In genomic region chr16:46896314-46896968, GRCh38 we compare ENCODE assay signal across 1 cellular context.
TF ChIP-seq lines count a peak whose summit lies in the region.

No MANE protein-coding gene starts in this region.

TF ChIP-seq in HepG2, 621 proteins besides CTCF, POLR2A, EP300 and RAD21 (continued from another document and continues in another):
- TF ChIP-seq ZBTB40 (IDR thresholded peaks at IDR 0.05): no peak
- no peak for TF ChIP-seq ZBTB40 (CRISPR knock-in tag; IDR thresholded peaks at IDR 0.05)
- no peak for TF ChIP-seq FOSL2 (CRISPR knock-in tag; IDR thresholded peaks at IDR 0.05)
- no peak for TF ChIP-seq ZNF530 (CRISPR knock-in tag; IDR thresholded peaks at IDR 0.05; ENCODE audit: low read depth)
- no peak for TF ChIP-seq SOX5 (CRISPR knock-in tag; IDR thresholded peaks at IDR 0.05; ENCODE audit: borderline replicate concordance)
- TF ChIP-seq ZNF383 (CRISPR knock-in tag; IDR thresholded peaks at IDR 0.05; ENCODE audit: borderline replicate concordance): no peak
- TF ChIP-seq ZKSCAN1 (IDR thresholded peaks at IDR 0.05; ENCODE audit: low read length): no peak
- TF ChIP-seq ZNF704 (CRISPR knock-in tag; IDR thresholded peaks at IDR 0.05; ENCODE audit: borderline replicate concordance): 0 out of 2 replicates have a peak, but pooled peaks have one; percentile 36
- 0 out of 2 replicates have a peak, but pooled peaks have one; percentile 3 for TF ChIP-seq RERE (CRISPR knock-in tag; IDR thresholded peaks at IDR 0.05; ENCODE audit: low read depth)
- TF ChIP-seq ZNF510 (CRISPR knock-in tag; IDR thresholded peaks at IDR 0.05; ENCODE audit: low read depth): no peak
- TF ChIP-seq BRD4 (CRISPR knock-in tag; IDR thresholded peaks at IDR 0.05): no peak
- TF ChIP-seq ZNF260 (CRISPR knock-in tag; IDR thresholded peaks at IDR 0.05; ENCODE audit: borderline replicate concordance, low read depth): no peak
- no peak for TF ChIP-seq POGK (CRISPR knock-in tag; conservative IDR thresholded peaks at IDR 0.05)
- no peak for TF ChIP-seq NCOA5 (CRISPR knock-in tag; IDR thresholded peaks at IDR 0.05)
- TF ChIP-seq NFE2L2 (IDR thresholded peaks at IDR 0.05; ENCODE audit: low read length): no peak
- no peak for TF ChIP-seq NBN (conservative IDR thresholded peaks at IDR 0.05)
- TF ChIP-seq TAF15 (IDR thresholded peaks at IDR 0.05; ENCODE audit: low read depth, low read length, poor library complexity, severe bottlenecking): no peak
- TF ChIP-seq SP2 (CRISPR knock-in tag; IDR thresholded peaks at IDR 0.05): no peak
- TF ChIP-seq HNF4A (CRISPR knock-in tag; IDR thresholded peaks at IDR 0.05): peak; percentile 6; the same call in 1 of the 2 replicates
- no peak for TF ChIP-seq ZBTB7A (CRISPR knock-in tag; IDR thresholded peaks at IDR 0.05)
- no peak for TF ChIP-seq ZNF598 (CRISPR knock-in tag; IDR thresholded peaks at IDR 0.05; ENCODE audit: borderline replicate concordance)
- TF ChIP-seq ZNF580 (CRISPR knock-in tag; IDR thresholded peaks at IDR 0.05; ENCODE audit: borderline replicate concordance, low read depth): no peak
- 0 out of 2 replicates have a peak, but pooled peaks have one; percentile 0 for TF ChIP-seq ZSCAN25 (CRISPR knock-in tag; IDR thresholded peaks at IDR 0.05)
- no peak for TF ChIP-seq XBP1 (CRISPR knock-in tag; IDR thresholded peaks at IDR 0.05)
- 0 out of 2 replicates have a peak, but pooled peaks have one; percentile 21 for TF ChIP-seq ZNF616 (CRISPR knock-in tag; IDR thresholded peaks at IDR 0.05; ENCODE audit: low read depth)
- TF ChIP-seq TEAD3 (CRISPR knock-in tag; optimal IDR thresholded peaks at IDR 0.05; ENCODE audit: borderline replicate concordance): no peak
- peak; percentile 1; the same call in 1 of the 2 replicates for TF ChIP-seq ZFP91 (CRISPR knock-in tag; IDR thresholded peaks at IDR 0.05; ENCODE audit: borderline replicate concordance)
- TF ChIP-seq DMAP1 (CRISPR knock-in tag; IDR thresholded peaks at IDR 0.05): no peak
- no peak for TF ChIP-seq ZNF33B (CRISPR knock-in tag; IDR thresholded peaks at IDR 0.05)
- TF ChIP-seq ZNF431 (CRISPR knock-in tag; IDR thresholded peaks at IDR 0.05; ENCODE audit: borderline replicate concordance, low read depth): 0 out of 2 replicates have a peak, but pooled peaks have one; percentile 21
- TF ChIP-seq PAXIP1 (CRISPR knock-in tag; conservative IDR thresholded peaks at IDR 0.05): 0 out of 2 replicates have a peak, but pooled peaks have one; percentile 10
- no peak for TF ChIP-seq NPAS2 (CRISPR knock-in tag; IDR thresholded peaks at IDR 0.05; ENCODE audit: borderline replicate concordance)
- no peak for TF ChIP-seq ZSCAN21 (CRISPR knock-in tag; IDR thresholded peaks at IDR 0.05; ENCODE audit: borderline replicate concordance)
- no peak for TF ChIP-seq ZSCAN22 (CRISPR knock-in tag; IDR thresholded peaks at IDR 0.05)
- TF ChIP-seq PRMT3 (CRISPR knock-in tag; IDR thresholded peaks at IDR 0.05; ENCODE audit: borderline replicate concordance, low read depth): 0 out of 2 replicates have a peak, but pooled peaks have one; percentile 46
